Comparison of ENCODE assay signal across 8 cellular contexts in genomic region chr19:4759388-4760284, GRCh38. TPM values are rescaled to one million over a fixed set of nuclear protein-coding genes. Genes with fewer than 3 reads are reported as not detected.
DNase-seq lines count a peak whose midpoint lies in the region; ATAC-seq, FAIRE-seq and TF ChIP-seq lines count a peak whose summit lies in the region.

No MANE protein-coding gene starts in this region.

- peak overlapping the region; percentile 41 for H3K4me3 ChIP-seq in smooth muscle cell

- no peak overlapping the region for H3K9ac ChIP-seq in smooth muscle cell (ENCODE audit: low read depth)

- peaks cover 10% of the 10 kb centered on the region for H3K4me1 ChIP-seq in smooth muscle cell (ENCODE audit: low read depth)

- FAIRE-seq in islet of Langerhans (lab: Jason Lieb, UNC): peak; percentile 5

- 6% methylated on average over 46 of the region's 53 CpGs for WGBS in smooth muscle cell (ENCODE audit: low lambda C conversion rate)

- H3F3A ChIP-seq in smooth muscle cell (ENCODE audit: low read depth): no peaks in the 10 kb centered on the region

- H3K79me2 ChIP-seq in smooth muscle cell (ENCODE audit: low read depth): no peaks in the 10 kb centered on the region

- H3K9me3 ChIP-seq in smooth muscle cell (replicated peaks; ENCODE audit: low read depth): no peaks in the 10 kb centered on the region

- H3K27ac ChIP-seq in smooth muscle cell (ENCODE audit: low read depth): no peak overlapping the region

- H4K20me1 ChIP-seq in smooth muscle cell (ENCODE audit: low read depth): no peaks in the 10 kb centered on the region

- ATAC-seq in HG02759 (IDR thresholded peaks at IDR 0.05; ENCODE audit: unreplicated experiment) (peak; percentile 55), HG03571 (IDR thresholded peaks at IDR 0.05; ENCODE audit: unreplicated experiment) (no peak)

- DNase-seq in COLO668 (lab: John Stamatoyannopoulos, UW; ENCODE audit: unreplicated experiment): peak; percentile 97
- DNase-seq in NCI-H345 treated with DMSO at 0.1 percent for 48 hours (lab: John Stamatoyannopoulos, UW; ENCODE audit: unreplicated experiment): peak; percentile 90
- DNase-seq in activated CD4-positive, alpha-beta T cell treated with anti-CD3 and anti-CD28 coated beads for 24 hours (ENCODE audit: low read depth in 2 of 2): peak; percentile 33 to 53
- peak; percentile 25 to 52 for DNase-seq in cerebellar nuclear complex (lab: John Stamatoyannopoulos, UW)
- peak; percentile 58 for DNase-seq in smooth muscle cell (lab: John Stamatoyannopoulos, UW; ENCODE audit: unreplicated experiment)

- H3K36me3 ChIP-seq in smooth muscle cell (ENCODE audit: low read depth): no peaks in the 10 kb centered on the region

- TF ChIP-seq CTCF in smooth muscle cell (IDR thresholded peaks at IDR 0.05; ENCODE audit: borderline replicate concordance, insufficient read depth, poor library complexity, severe bottlenecking): no peak

- H3K27me3 ChIP-seq in smooth muscle cell (ENCODE audit: low read depth): peaks cover 6% of the 10 kb centered on the region

- H2AFZ ChIP-seq in smooth muscle cell (ENCODE audit: low read depth): no peak overlapping the region

- peak overlapping the region; percentile 84 for H3K4me2 ChIP-seq in smooth muscle cell

RNA-seq across cellular contexts. Expression of gene FEM1A, which starts 31.9 kb away (rescaled TPM):
- total RNA-seq in smooth muscle cell: 6.8 and 7.1 TPM in 2 replicates
- polyA plus RNA-seq in smooth muscle cell: 1.5 and 1.6 TPM in 2 replicates

RNA-seq across cellular contexts. Expression of gene DPP9, which starts 36.0 kb away (rescaled TPM):
- total RNA-seq in smooth muscle cell: 13.0 and 44.3 TPM in 2 replicates
- 26.3 and 36.6 TPM in 2 replicates for polyA plus RNA-seq in smooth muscle cell

Comparison
In these comparisons a context has a peak if more than half of its experiments do, and no peak if none do; other contexts are left out.
1. DNase-seq: peak in every context shown above with its lines; median percentile 97 in COLO668; 90 in NCI-H345 treated with DMSO at 0.1 percent for 48 hours; 58 in smooth muscle cell; 43 in activated CD4-positive, alpha-beta T cell treated with anti-CD3 and anti-CD28 coated beads for 24 hours; 38 in cerebellar nuclear complex.